In the genomic region with DNA sequence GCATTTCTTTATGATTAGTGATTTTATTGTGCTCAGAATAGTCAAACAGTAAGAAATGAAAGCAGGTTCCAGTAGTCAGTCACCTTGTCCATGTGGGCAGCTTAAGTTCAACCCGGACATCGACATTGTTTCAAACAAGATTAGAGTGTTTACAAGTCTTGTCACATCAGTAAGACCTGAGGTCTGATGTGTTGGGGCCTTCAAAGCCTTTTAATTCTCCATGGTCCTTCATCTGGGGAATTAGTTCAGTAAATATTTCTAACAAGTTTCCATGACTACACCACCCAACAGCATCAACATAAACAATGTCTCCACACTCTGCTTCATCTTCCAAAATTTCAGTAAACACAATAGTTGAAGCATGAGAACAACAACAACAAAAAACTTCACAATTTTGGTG, we compare ENCODE assay signal across 28 cellular contexts. TPM values are rescaled to one million over a fixed set of nuclear protein-coding genes. Genes with fewer than 3 reads are reported as not detected.
"Had no signal": no experiment of that assay in that cellular context is flagged by ENCODE, and none has a peak within 500 bp of the region (broad histone marks: within the 10 kb centered on the region; RNA-seq: fewer than 3 reads in every experiment).

No MANE protein-coding gene starts in this region.

- H3K36me3 ChIP-seq: heart left ventricle, neutrophil, tibial nerve had no signal

- H3K27ac ChIP-seq: heart left ventricle, neutrophil, psoas muscle, testis, tibial nerve had no signal

- DNase-seq: erythroblast; heart left ventricle; hippocampal formation; kidney glomerular epithelial cell; mammary epithelial cell; mucosa of descending colon; naive thymus-derived CD8-positive, alpha-beta T cell; psoas muscle; retina; stimulated activated CD4-positive, alpha-beta T cell treated with anti-CD3 and anti-CD28 coated beads, Interleukin-2, amount 100 ng/mL, for 24 hours; stimulated activated CD4-positive, alpha-beta T cell treated with anti-CD3 and anti-CD28 coated beads, Interleukin-4, amount 100 ng/mL, for 4 hours; stimulated activated naive B cell treated with anti-CD40 and anti-IgM and Interleukin-4, amounts not matched to agents 10 μg/mL and 1 μg/mL and 100 μg/mL, for 72 hours; stimulated activated naive CD8-positive, alpha-beta T cell treated with anti-CD3 and anti-CD28 coated beads, Interleukin-15, amount 100 ng/mL, for 72 hours; testis had no signal

- H3K4me3 ChIP-seq: heart left ventricle, mucosa of descending colon, psoas muscle, testis, tibial nerve had no signal

- ATAC-seq: heart left ventricle; left lobe of liver; mucosa of descending colon; naive thymus-derived CD8-positive, alpha-beta T cell; psoas muscle; sciatic nerve; stimulated activated naive B cell treated with anti-CD40 and anti-IgM and Interleukin-4, amounts not matched to agents 10 μg/mL and 1 μg/mL and 100 μg/mL, for 72 hours; stimulated activated naive CD8-positive, alpha-beta T cell treated with anti-CD3 and anti-CD28 coated beads, Interleukin-15, amount 100 ng/mL, for 72 hours had no signal

- H3K4me1 ChIP-seq: testis, tibial nerve had no signal

- H3K9me3 ChIP-seq: heart left ventricle, mucosa of descending colon, neutrophil, psoas muscle, testis, tibial nerve had no signal

- FAIRE-seq: colon, endothelial cell of umbilical vein, frontal cortex, islet of Langerhans had no signal

- H3K27me3 ChIP-seq: testis had no signal

RNA-seq across cellular contexts. Expression of gene ADORA1, which starts 15.1 kb away (rescaled TPM):
- total RNA-seq: endothelial cell of umbilical vein; glomerular endothelial cell; naive thymus-derived CD8-positive, alpha-beta T cell had no signal
- polyA plus RNA-seq: naive thymus-derived CD8-positive, alpha-beta T cell had no signal

RNA-seq across cellular contexts. Expression of gene MYOG, which starts 26.6 kb away (rescaled TPM):
- total RNA-seq: endothelial cell of umbilical vein; glomerular endothelial cell; heart left ventricle; left lobe of liver; lower leg skin; mammary epithelial cell; mucosa of descending colon; naive thymus-derived CD8-positive, alpha-beta T cell; osteoblast; sciatic nerve; subcutaneous adipose tissue; tibial nerve; ureter had no signal
- polyA plus RNA-seq: endothelial cell of umbilical vein; heart left ventricle; mammary epithelial cell; naive thymus-derived CD8-positive, alpha-beta T cell; neural cell had no signal
